ENCODE assay signal across 8 cellular contexts in genomic region chr12:12804432-12804886, GRCh38. TPM values are rescaled to one million over a fixed set of nuclear protein-coding genes. Genes with fewer than 3 reads are reported as not detected.
DNase-seq lines count a peak whose midpoint lies in the region; ATAC-seq, FAIRE-seq and TF ChIP-seq lines count a peak whose summit lies in the region.
"Had no signal": no experiment of that assay in that cellular context is flagged by ENCODE, and none has a peak within 500 bp of the region (broad histone marks: within the 10 kb centered on the region; RNA-seq: fewer than 3 reads in every experiment).

No MANE protein-coding gene starts in this region.

- no peaks in the 10 kb centered on the region for H3K36me3 ChIP-seq in sigmoid colon

- intact Hi-C loops in sigmoid colon (cut with DNase I) (no loop called here), Right ventricle myocardium superior (cut with DNase I) (no loop called here)

- no peak for TF ChIP-seq CTCF in epithelial cell of proximal tubule (conservative IDR thresholded peaks at IDR 0.05; ENCODE audit: low read depth, low read length)
- TF ChIP-seq CTCF in sigmoid colon (IDR thresholded peaks at IDR 0.05), result no peak

- ATAC-seq in HG03097 (IDR thresholded peaks at IDR 0.05; ENCODE audit: low FRiP score, unreplicated experiment) (no peak), Right ventricle myocardium superior (ENCODE audit: poor library complexity) (no peak)

- WGBS in sigmoid colon, 2 donors, result 61 to 76% methylated on average over 6 of the region's 6 CpGs

- no peak for TF ChIP-seq POLR2A in sigmoid colon (IDR thresholded peaks at IDR 0.05)

- H3K4me3 ChIP-seq in epithelial cell of proximal tubule (ENCODE audit: low read depth, low read length), result no peak overlapping the region
- H3K4me3 ChIP-seq in skeletal muscle cell (ENCODE audit: low read depth, low read length), result no peak overlapping the region
- no peak overlapping the region for H3K4me3 ChIP-seq in sigmoid colon

- H3K9me3 ChIP-seq in sigmoid colon, result no peaks in the 10 kb centered on the region

- no peaks in the 10 kb centered on the region for H3K27me3 ChIP-seq in sigmoid colon

- no peak overlapping the region for H3K27ac ChIP-seq in sigmoid colon

- H3K4me1 ChIP-seq in sigmoid colon, result peaks cover 0 to 9% (median 7%) of the 10 kb centered on the region in 4 donors

- FAIRE-seq in RCC 7860 (lab: Jason Lieb, UNC), result peak; percentile 84

- DNase-seq in EH (ENCODE audit: low read depth), result peak; percentile 93
- peak; percentile 89 for DNase-seq in RCC 7860 (ENCODE audit: low spot score)
- DNase-seq in epithelial cell of proximal tubule (ENCODE audit: low read depth), result peak; percentile 92
- peak; percentile 65 for DNase-seq in skeletal muscle cell (ENCODE audit: low read depth)
- no peak for DNase-seq in sigmoid colon
- no peak for DNase-seq in Right ventricle myocardium superior
- DNase-seq: activated gamma-delta T cell treated with Interleukin-2 at 50 U/mL for 16 hours had no signal

- no peak for TF ChIP-seq EP300 in sigmoid colon (IDR thresholded peaks at IDR 0.05)

RNA-seq across cellular contexts. Expression of gene DDX47, which starts 8.7 kb away (rescaled TPM):
- total RNA-seq in epithelial cell of proximal tubule (106 and 110 TPM in 2 replicates), sigmoid colon (10 to 100 TPM; 42.9 to 56.9 (median 49.7) TPM), Right ventricle myocardium superior (24.9 TPM)
- 10 to 100 TPM; 22.8 to 33.3 (median 26.1) TPM for polyA plus RNA-seq in sigmoid colon

RNA-seq across cellular contexts. Expression of gene APOLD1, which starts 19.0 kb away (rescaled TPM):
- 1.5 and 3.1 TPM in 2 replicates for total RNA-seq in epithelial cell of proximal tubule
- 10 to 100 TPM; 13.9 to 24.8 (median 19.9) TPM for total RNA-seq in sigmoid colon
- 1 to 10 TPM in 2 of 3 donors, under 1 TPM in 1; 0.46 to 8.0 (median 6.0) TPM for polyA plus RNA-seq in sigmoid colon
- 18.8 TPM for total RNA-seq in Right ventricle myocardium superior

Comparison
In these comparisons a context has a peak if more than half of its experiments do, and no peak if none do; other contexts are left out.
1. DNase-seq: peak in EH (single experiment), RCC 7860 (single experiment), epithelial cell of proximal tubule (single experiment) and skeletal muscle cell (single experiment); none in sigmoid colon (single experiment) and Right ventricle myocardium superior (single experiment).